ENCODE assay signal across 1 cellular context in genomic region chr1:90502194-90502593, GRCh38.
TF ChIP-seq lines count a peak whose summit lies in the region.

No MANE protein-coding gene starts in this region.

TF ChIP-seq in WTC11, 78 proteins besides CTCF, POLR2A, EP300 and RAD21 (continued from another document):
- TF ChIP-seq AR (CRISPR knock-in tag; IDR thresholded peaks at IDR 0.05) (no peak), FOXP4 (CRISPR knock-in tag; IDR thresholded peaks at IDR 0.05) (no peak), OVOL2 (CRISPR knock-in tag; IDR thresholded peaks at IDR 0.05; ENCODE audit: borderline replicate concordance) (no peak), ZNF263 (CRISPR knock-in tag; IDR thresholded peaks at IDR 0.05; ENCODE audit: low read depth) (no peak), ZNF219 (CRISPR knock-in tag; IDR thresholded peaks at IDR 0.05; ENCODE audit: borderline replicate concordance) (no peak), NR1H2 (CRISPR knock-in tag; IDR thresholded peaks at IDR 0.05) (no peak), PRDM15 (CRISPR knock-in tag; IDR thresholded peaks at IDR 0.05) (no peak)
TF ChIP-seq in WTC11: peak in this region for 0.
